8 cellular contexts compared by ENCODE assay signal in the genomic region with DNA sequence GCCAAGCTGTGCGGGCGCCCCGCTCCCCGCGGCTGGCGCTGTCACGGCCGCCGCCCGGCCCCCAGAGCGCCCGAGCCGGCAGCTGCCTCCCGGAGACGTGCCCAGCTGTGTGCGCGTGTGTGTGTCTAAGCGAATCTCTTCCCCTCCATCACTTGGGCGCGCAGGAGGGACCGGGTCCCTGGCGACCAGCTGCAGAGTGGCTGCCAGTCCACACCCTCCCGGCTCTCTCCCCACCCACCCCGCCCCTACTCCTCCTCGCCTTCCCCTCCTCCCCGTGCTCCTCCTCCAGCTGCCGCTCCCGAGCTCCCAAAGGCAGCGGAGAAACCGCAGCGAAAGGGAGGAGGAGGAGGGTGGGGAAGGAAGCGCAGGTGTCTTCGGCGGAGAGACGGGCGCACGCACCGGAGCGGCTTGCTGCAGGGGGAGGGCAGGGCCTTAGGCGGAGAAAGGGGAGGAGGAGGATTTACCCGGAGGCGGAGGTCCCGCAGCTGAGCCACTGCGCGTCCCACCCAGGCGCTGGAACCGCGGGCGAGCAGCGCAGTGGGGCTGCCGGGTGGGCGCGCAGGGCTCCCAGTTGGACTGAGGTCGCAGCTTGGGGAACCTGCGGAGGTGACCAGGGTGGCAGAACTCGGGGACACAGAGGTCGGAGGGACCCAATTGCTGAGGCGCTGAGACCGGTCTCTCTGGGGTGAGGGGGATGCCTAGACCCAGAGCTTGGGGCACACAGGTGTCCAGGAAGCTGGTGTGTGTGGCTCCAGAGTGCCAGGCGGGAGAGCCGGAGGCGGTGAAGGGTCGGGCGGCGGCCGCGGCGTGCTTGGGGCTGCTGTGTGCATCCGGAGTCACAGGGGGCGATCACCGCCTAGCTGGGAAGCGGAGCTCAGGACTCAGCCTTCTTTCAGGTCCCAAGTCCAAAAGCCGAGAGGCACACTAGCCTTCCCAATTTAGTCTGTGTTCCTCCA. TPM values are rescaled to one million over a fixed set of nuclear protein-coding genes. Genes with fewer than 3 reads are reported as not detected.
DNase-seq lines count a peak whose midpoint lies in the region; ATAC-seq and TF ChIP-seq lines count a peak whose summit lies in the region.

A gene with protein sequence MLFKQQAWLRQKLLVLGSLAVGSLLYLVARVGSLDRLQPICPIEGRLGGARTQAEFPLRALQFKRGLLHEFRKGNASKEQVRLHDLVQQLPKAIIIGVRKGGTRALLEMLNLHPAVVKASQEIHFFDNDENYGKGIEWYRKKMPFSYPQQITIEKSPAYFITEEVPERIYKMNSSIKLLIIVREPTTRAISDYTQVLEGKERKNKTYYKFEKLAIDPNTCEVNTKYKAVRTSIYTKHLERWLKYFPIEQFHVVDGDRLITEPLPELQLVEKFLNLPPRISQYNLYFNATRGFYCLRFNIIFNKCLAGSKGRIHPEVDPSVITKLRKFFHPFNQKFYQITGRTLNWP (minus strand): TSS at position 198 of the 956 bp plus-strand sequence. CDS start 280,178 bp downstream, outside the sequence.

- H3K9me3 Mint-ChIP-seq in activated CD8-positive, alpha-beta T cell treated with anti-CD3 and anti-CD28 coated beads, Interleukin-2, amount 10 ng/mL, durations not matched to agents 7 days and 5 days (ENCODE audit: insufficient read depth): no peaks in the 10 kb centered on the region

- TF ChIP-seq CTCF in LNCaP clone FGC (IDR thresholded peaks at IDR 0.05; ENCODE audit: control insufficient read depth, extremely low read depth, insufficient read depth): 0 out of 2 replicates have a peak, but pooled peaks have one; percentile 18
- TF ChIP-seq CTCF in omental fat pad (IDR thresholded peaks at IDR 0.05): no peak

- peak within 1 kb of the TSS; percentile 30; the same call in 1 of the 2 replicates for H3K4me3 ChIP-seq in LNCaP clone FGC (ENCODE audit: low read depth, low read length)

- peak; percentile 11 for DNase-seq in NCI-H2227 (lab: John Stamatoyannopoulos, UW; ENCODE audit: unreplicated experiment)
- no peak for DNase-seq in NCI-H2227 treated with DMSO at 0.1 percent for 48 hours (lab: John Stamatoyannopoulos, UW)
- DNase-seq in LNCaP clone FGC (ENCODE audit: low read depth): no peak
- peak; percentile 22 for DNase-seq in activated CD8-positive, alpha-beta T cell treated with anti-CD3 and anti-CD28 coated beads, Interleukin-2, amount 10 ng/mL, durations not matched to agents 7 days and 5 days
- peak; percentile 62 for DNase-seq in glomerular visceral epithelial cell (ENCODE audit: extremely low spot score)
- no peak for DNase-seq in omental fat pad (ENCODE audit: low spot score)

- H3K4me3 Mint-ChIP-seq in activated CD8-positive, alpha-beta T cell treated with anti-CD3 and anti-CD28 coated beads, Interleukin-2, amount 10 ng/mL, durations not matched to agents 7 days and 5 days: no peak within 1 kb of the TSS

- CTCF ChIA-PET in activated CD8-positive, alpha-beta T cell treated with anti-CD3 and anti-CD28 coated beads, Interleukin-2, amount 10 ng/mL, durations not matched to agents 7 days and 5 days (lab: Charles Lee): interaction anchor here (1.5 kb wide), 1 partner anchor 24 kb away, joined by 4 read pairs; no protein-coding TSS in a partner anchor

- peak; percentile 57 for ATAC-seq in activated CD8-positive, alpha-beta T cell treated with anti-CD3 and anti-CD28 coated beads, Interleukin-2, amount 10 ng/mL, durations not matched to agents 7 days and 5 days
- ATAC-seq in omental fat pad (ENCODE audit: low FRiP score): peak; percentile 20
- no peak for ATAC-seq in GM19023 (IDR thresholded peaks at IDR 0.05; ENCODE audit: unreplicated experiment)
- no peak for ATAC-seq in activated CD4-positive, CD25-positive, alpha-beta regulatory T cell treated with anti-CD3 and anti-CD28 coated beads, Interleukin-2, amount 50 U/mL, for 24 hours

- POLR2A ChIA-PET in activated CD8-positive, alpha-beta T cell treated with anti-CD3 and anti-CD28 coated beads, Interleukin-2, amount 10 ng/mL, durations not matched to agents 7 days and 5 days (lab: Charles Lee): no interaction called here

- H3K36me3 Mint-ChIP-seq in activated CD8-positive, alpha-beta T cell treated with anti-CD3 and anti-CD28 coated beads, Interleukin-2, amount 10 ng/mL, durations not matched to agents 7 days and 5 days (ENCODE audit: low read depth): no peaks in the 10 kb centered on the region

- H3K27ac Mint-ChIP-seq in activated CD8-positive, alpha-beta T cell treated with anti-CD3 and anti-CD28 coated beads, Interleukin-2, amount 10 ng/mL, durations not matched to agents 7 days and 5 days: no peak within 1 kb of the TSS

- no peaks in the 10 kb centered on the region for H3K4me1 Mint-ChIP-seq in activated CD8-positive, alpha-beta T cell treated with anti-CD3 and anti-CD28 coated beads, Interleukin-2, amount 10 ng/mL, durations not matched to agents 7 days and 5 days (ENCODE audit: low read depth)

- peaks cover 44% of the 10 kb centered on the region for H3K27me3 Mint-ChIP-seq in activated CD8-positive, alpha-beta T cell treated with anti-CD3 and anti-CD28 coated beads, Interleukin-2, amount 10 ng/mL, durations not matched to agents 7 days and 5 days (ENCODE audit: low read depth)

RNA-seq across cellular contexts. Expression of the gene that starts here (rescaled TPM):
- total RNA-seq in activated CD8-positive, alpha-beta T cell treated with anti-CD3 and anti-CD28 coated beads, Interleukin-2, amount 10 ng/mL, durations not matched to agents 7 days and 5 days: not detected
- total RNA-seq in omental fat pad: not detected

Comparison
In these comparisons a context has a peak if more than half of its experiments do, and no peak if none do; other contexts are left out.
1. DNase-seq: peak in NCI-H2227 (single experiment) and glomerular visceral epithelial cell (single experiment); none in NCI-H2227 treated with DMSO at 0.1 percent for 48 hours (single experiment), LNCaP clone FGC (single experiment) and omental fat pad (single experiment).
2. Peak in DNase-seq and ATAC-seq in activated CD8-positive, alpha-beta T cell treated with anti-CD3 and anti-CD28 coated beads, Interleukin-2, amount 10 ng/mL, durations not matched to agents 7 days and 5 days; RNA of the gene not detected or under 1 TPM.
3. Peak in ATAC-seq in omental fat pad; RNA of the gene not detected or under 1 TPM.